In the genomic region with DNA sequence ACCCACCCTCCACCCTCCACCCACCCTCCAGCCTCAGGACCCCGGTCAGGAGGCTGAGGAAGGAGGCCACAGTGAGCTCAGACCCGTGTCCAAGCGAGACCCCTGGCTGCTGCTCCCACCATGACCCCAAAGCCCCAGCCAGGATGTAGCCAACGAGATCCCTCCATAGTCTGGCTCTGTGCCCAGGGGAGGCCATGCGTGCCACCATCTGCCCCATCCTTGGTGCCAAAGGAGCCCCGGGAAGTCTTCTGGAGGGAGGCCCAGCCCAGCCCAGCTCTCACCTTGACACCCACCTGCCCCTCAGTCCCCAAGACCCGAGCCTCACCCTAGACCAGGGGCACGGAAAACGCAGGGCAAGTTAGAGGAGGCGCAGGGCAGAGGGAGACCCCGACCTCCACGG, we compare ENCODE assay signal across 22 cellular contexts.
"Had no signal": no experiment of that assay in that cellular context is flagged by ENCODE, and none has a peak within 500 bp of the region (broad histone marks: within the 10 kb centered on the region; RNA-seq: fewer than 3 reads in every experiment).

No MANE protein-coding gene starts in this region.

- H3K27ac ChIP-seq: epithelial cell of prostate, left ventricle myocardium inferior, neutrophil, ovary, prostate gland, right atrium auricular region, thyroid gland, upper lobe of right lung had no signal

- FAIRE-seq: bronchial epithelial cell had no signal

- H3K27me3 ChIP-seq: gastroesophageal sphincter, neutrophil, ovary, right atrium auricular region, thyroid gland, upper lobe of right lung had no signal

- H3K4me3 ChIP-seq: gastroesophageal sphincter, left ventricle myocardium inferior, ovary, prostate gland, right atrium auricular region, thyroid gland, upper lobe of right lung had no signal

- H3K9me3 ChIP-seq: gastroesophageal sphincter, left ventricle myocardium inferior, neutrophil, ovary, prostate gland, right atrium auricular region, thyroid gland, upper lobe of right lung had no signal

- DNase-seq: activated CD4-positive, alpha-beta memory T cell treated with anti-CD3 and anti-CD28 coated beads for 36 hours; activated CD4-positive, alpha-beta T cell treated with anti-CD3 and anti-CD28 coated beads for 48 hours; activated naive CD4-positive, alpha-beta T cell treated with Interleukin-2 at 50 U/mL for 16 hours; activated naive CD8-positive, alpha-beta T cell treated with anti-CD3 and anti-CD28 coated beads for 36 hours; activated T-cell treated with anti-CD3 and anti-CD28 coated beads, Interleukin-2, amount 50 U/mL, for 48 hours; amniotic stem cell; cerebellar nuclear complex; head of caudate nucleus; hypothalamus; left ventricle myocardium inferior; ovary; stimulated activated CD4-positive, alpha-beta T cell treated with anti-CD3 and anti-CD28 coated beads, Interleukin-12 subunit alpha, Interleukin-12 subunit beta, amount 100 ng/mL, for 4 hours; stimulated activated CD4-positive, alpha-beta T cell treated with anti-CD3 and anti-CD28 coated beads, Interleukin-4, amount 100 ng/mL, for 4 hours; stimulated activated naive CD8-positive, alpha-beta T cell treated with anti-CD3 and anti-CD28 coated beads, Interleukin-15, Interleukin-2, amounts not matched to agents 100 U/mL and 50 U/mL, for 24 hours; thyroid gland; upper lobe of right lung had no signal

- H3K36me3 ChIP-seq: left ventricle myocardium inferior, neutrophil, ovary, prostate gland, right atrium auricular region, thyroid gland, upper lobe of right lung had no signal
